33 cellular contexts compared by ENCODE assay signal in genomic region chr7:121450631-121451030, GRCh38.
"Had no signal": no experiment of that assay in that cellular context is flagged by ENCODE, and none has a peak within 500 bp of the region (broad histone marks: within the 10 kb centered on the region; RNA-seq: fewer than 3 reads in every experiment).

No MANE protein-coding gene starts in this region.

- H3K9me3 ChIP-seq: left lung, lower lobe of right lung, mucosa of descending colon, pancreas, prostate gland, spleen, stomach, testis, thyroid gland, transverse colon, upper lobe of left lung, vagina had no signal

- H3K4me1 ChIP-seq: lower lobe of right lung, pancreas, prostate gland, stomach, testis, thyroid gland had no signal

- FAIRE-seq: islet of Langerhans, kidney, pancreas had no signal

- H3K4me1 Mint-ChIP-seq: immature natural killer cell had no signal

- H3K4me3 Mint-ChIP-seq: immature natural killer cell; naive thymus-derived CD4-positive, alpha-beta T cell; natural killer cell treated with Interleukin-12 subunit alpha and Interleukin-12 subunit beta and Interleukin-15 and Interleukin-18, amount 100 ng/mL, for 72 hours; stimulated activated naive B cell treated with anti-CD40 and anti-IgM and Interleukin-4, amounts not matched to agents 10 μg/mL and 1 μg/mL and 100 μg/mL, for 72 hours had no signal

- H3K27ac ChIP-seq: left lung, lower lobe of right lung, pancreas, prostate gland, skin epidermis, stomach, testis, thyroid gland, transverse colon, upper lobe of left lung, vagina had no signal

- H3K27ac Mint-ChIP-seq: immature natural killer cell; naive thymus-derived CD4-positive, alpha-beta T cell; natural killer cell treated with Interleukin-12 subunit alpha and Interleukin-12 subunit beta and Interleukin-15 and Interleukin-18, amount 100 ng/mL, for 72 hours; stimulated activated naive B cell treated with anti-CD40 and anti-IgM and Interleukin-4, amounts not matched to agents 10 μg/mL and 1 μg/mL and 100 μg/mL, for 72 hours had no signal

- H3K9me3 Mint-ChIP-seq: immature natural killer cell; natural killer cell treated with Interleukin-12 subunit alpha and Interleukin-12 subunit beta and Interleukin-15 and Interleukin-18, amount 100 ng/mL, for 72 hours had no signal

- H3K27me3 Mint-ChIP-seq: natural killer cell treated with Interleukin-12 subunit alpha and Interleukin-12 subunit beta and Interleukin-15 and Interleukin-18, amount 100 ng/mL, for 72 hours; stimulated activated naive B cell treated with anti-CD40 and anti-IgM and Interleukin-4, amounts not matched to agents 10 μg/mL and 1 μg/mL and 100 μg/mL, for 72 hours had no signal

- H3K36me3 Mint-ChIP-seq: immature natural killer cell; natural killer cell treated with Interleukin-12 subunit alpha and Interleukin-12 subunit beta and Interleukin-15 and Interleukin-18, amount 100 ng/mL, for 72 hours; stimulated activated naive B cell treated with anti-CD40 and anti-IgM and Interleukin-4, amounts not matched to agents 10 μg/mL and 1 μg/mL and 100 μg/mL, for 72 hours had no signal

- H3K27me3 ChIP-seq: left lung, pancreas, spleen, stomach, testis, thyroid gland, transverse colon, upper lobe of left lung, vagina had no signal

- H3K4me3 ChIP-seq: left lung, lower lobe of right lung, mucosa of descending colon, pancreas, prostate gland, skin epidermis, spleen, stomach, testis, thyroid gland, transverse colon, upper lobe of left lung, vagina had no signal

- DNase-seq: hypothalamus; immature natural killer cell; kidney; left colon; left lung; lower lobe of right lung; mammary epithelial cell; mesendoderm; midbrain; mucosa of descending colon; naive thymus-derived CD4-positive, alpha-beta T cell; pancreas; posterior cingulate gyrus; retina; right cardiac atrium; spleen; stimulated activated CD4-positive, alpha-beta T cell treated with anti-CD3 and anti-CD28 coated beads, Interleukin-1b, Interleukin-23, amount 100 ng/mL, for 48 hours; stimulated activated CD4-positive, alpha-beta T cell treated with anti-CD3 and anti-CD28 coated beads, Interleukin-2, amount 100 ng/mL, for 48 hours; stimulated activated CD4-positive, alpha-beta T cell treated with anti-CD3 and anti-CD28 coated beads, Interleukin-4, amount 100 ng/mL, for 4 hours; stimulated activated CD8-positive, alpha-beta memory T cell treated with anti-CD3 and anti-CD28 coated beads, Interleukin-4, amount 100 ng/mL, for 48 hours; stimulated activated naive B cell treated with anti-CD40 and anti-IgM and Interleukin-4, amounts not matched to agents 10 μg/mL and 1 μg/mL and 100 μg/mL, for 72 hours; stimulated activated naive CD8-positive, alpha-beta T cell treated with anti-CD3 and anti-CD28 coated beads, Interleukin-15, Interleukin-2, amounts not matched to agents 100 U/mL and 50 U/mL, for 24 hours; stomach; testis; thyroid gland; transverse colon; upper lobe of left lung had no signal

- ATAC-seq: left colon; left lung; lower lobe of right lung; mucosa of descending colon; naive thymus-derived CD4-positive, alpha-beta T cell; natural killer cell treated with Interleukin-12 subunit alpha and Interleukin-12 subunit beta and Interleukin-15 and Interleukin-18, amount 100 ng/mL, for 72 hours; right cardiac atrium; sciatic nerve; stimulated activated naive CD8-positive, alpha-beta T cell treated with anti-CD3 and anti-CD28 coated beads, Interleukin-15, Interleukin-2, amounts not matched to agents 100 U/mL and 50 U/mL, for 24 hours had no signal

- H3K36me3 ChIP-seq: left lung, lower lobe of right lung, pancreas, prostate gland, spleen, stomach, thyroid gland, transverse colon, upper lobe of left lung, vagina had no signal
